ENCODE assay signal across 35 cellular contexts in the genomic region with DNA sequence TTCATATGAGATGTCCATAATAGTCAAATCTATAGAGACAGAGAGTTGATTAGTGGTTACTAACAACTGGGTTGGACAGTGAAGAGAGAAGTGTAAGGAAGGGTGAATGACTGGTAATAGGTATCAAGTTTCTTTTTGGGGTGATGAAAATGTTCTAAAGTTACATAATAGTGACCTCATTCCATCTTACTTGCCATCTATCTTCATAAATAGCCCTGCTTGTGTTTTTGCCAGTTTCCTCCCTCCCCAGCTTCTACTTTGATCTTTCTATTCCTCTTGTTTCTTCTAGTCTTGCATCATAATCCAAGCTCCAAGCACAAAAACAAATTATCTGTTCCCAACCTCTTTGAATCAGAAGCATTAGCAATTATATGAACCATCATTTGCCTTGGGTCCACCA. TPM values are rescaled to one million over a fixed set of nuclear protein-coding genes. Genes with fewer than 3 reads are reported as not detected.
DNase-seq lines count a peak whose midpoint lies in the region; ATAC-seq, FAIRE-seq and TF ChIP-seq lines count a peak whose summit lies in the region.
"Had no signal": no experiment of that assay in that cellular context is flagged by ENCODE, and none has a peak within 500 bp of the region (broad histone marks: within the 10 kb centered on the region; RNA-seq: fewer than 3 reads in every experiment).

No MANE protein-coding gene starts in this region.

- no peaks in the 10 kb centered on the region for H3K9me3 Mint-ChIP-seq in MCF 10A (ENCODE audit: unreplicated experiment)
- H3K9me3 Mint-ChIP-seq: activated naive CD4-positive, alpha-beta T cell treated with anti-CD3 and anti-CD28 coated beads, Interleukin-2, amount 10 ng/mL, durations not matched to agents 7 days and 5 days; activated T-helper 17 cell treated with anti-CD3 and anti-CD28 coated beads, Interleukin-2, amount 50 U/mL, for 72 hours; CD4-positive, alpha-beta memory T cell; GM23338; nephron progenitor cell; T-helper 2 cell treated with Interferon-gamma antibody and Interleukin-4, amounts not matched to agents 5 μg/mL and 100 μg/mL, for 36 hours had no signal

- POLR2A ChIA-PET in MCF 10A (lab: Yijun Ruan, JAX) = interaction anchor here (1.1 kb wide), 1 partner anchor 41 kb away, joined by 4 read pairs; the partner anchor contains the start of gene TET2

- no peaks in the 10 kb centered on the region for H3K79me2 ChIP-seq in mammary epithelial cell (ENCODE audit: insufficient read depth, low read length)
- H3K79me2 ChIP-seq: hepatocyte had no signal

- no peak overlapping the region for H3K4me3 Mint-ChIP-seq in MCF 10A (ENCODE audit: unreplicated experiment)
- H3K4me3 Mint-ChIP-seq: activated CD4-positive, alpha-beta T cell treated with anti-CD3 and anti-CD28 coated beads for 36 hours; activated CD8-positive, alpha-beta T cell treated with anti-CD3 and anti-CD28 coated beads, Interleukin-2, amount 10 ng/mL, durations not matched to agents 7 days and 5 days; activated naive CD4-positive, alpha-beta T cell treated with anti-CD3 and anti-CD28 coated beads, Interleukin-2, amount 10 ng/mL, durations not matched to agents 7 days and 5 days; activated T-helper 17 cell treated with anti-CD3 and anti-CD28 coated beads, Interleukin-2, amount 50 U/mL, for 72 hours; CD4-positive, alpha-beta memory T cell; GM23338; IgD-negative memory B cell; nephron progenitor cell; T-helper 2 cell treated with Interferon-gamma antibody and Interleukin-4, amounts not matched to agents 5 μg/mL and 100 μg/mL, for 36 hours had no signal

- H3K36me3 Mint-ChIP-seq in MCF 10A (ENCODE audit: insufficient read depth, unreplicated experiment) = no peaks in the 10 kb centered on the region
- H3K36me3 Mint-ChIP-seq: activated naive CD4-positive, alpha-beta T cell treated with anti-CD3 and anti-CD28 coated beads, Interleukin-2, amount 10 ng/mL, durations not matched to agents 7 days and 5 days; CD4-positive, alpha-beta memory T cell; IgD-negative memory B cell had no signal

- DNase-seq in MCF 10A (ENCODE audit: unreplicated experiment) (peak; percentile 17), mammary epithelial cell (no peak), bronchial epithelial cell (ENCODE audit: low read depth) (peak; percentile 25), iris pigment epithelial cell (ENCODE audit: low read depth) (peak; percentile 39), aorta (no peak), sigmoid colon (no peak), putamen (ENCODE audit: low spot score) (no peak), thyroid gland (no peak)
- DNase-seq: activated CD4-positive, alpha-beta T cell treated with anti-CD3 and anti-CD28 coated beads for 36 hours; activated CD8-positive, alpha-beta T cell treated with anti-CD3 and anti-CD28 coated beads, Interleukin-2, amount 10 ng/mL, durations not matched to agents 7 days and 5 days; activated naive CD4-positive, alpha-beta T cell treated with anti-CD3 and anti-CD28 coated beads, Interleukin-2, amount 10 ng/mL, durations not matched to agents 7 days and 5 days; amygdala; CD4-positive, alpha-beta memory T cell; cortex of kidney; erythroblast; mucosa of descending colon; NCI-H1417; NCI-H2029 treated with DMSO at 0.1 percent for 48 hours; NCI-H69; nephron progenitor cell; pancreas; retina; SHP77; stimulated activated CD4-positive, alpha-beta T cell treated with anti-CD3 and anti-CD28 coated beads, Interleukin-1b, Interleukin-23, amount 100 ng/mL, for 48 hours; stimulated activated naive CD4-positive, alpha-beta T cell treated with Interleukin-2 at 50 U/mL for 16 hours had no signal

- intact Hi-C loops in MCF 10A (cut with micrococcal nuclease) (loop anchor here (5.0 kb wide), 1 partner anchor 49 kb away; no protein-coding TSS in a partner anchor), mammary epithelial cell (cut with micrococcal nuclease) (no loop called here), aorta (cut with DNase I) (no loop called here), sigmoid colon (cut with DNase I) (no loop called here), thyroid gland (cut with DNase I) (no loop called here)

- in situ Hi-C loops in mammary epithelial cell (cut with MboI; ENCODE audit: low sequenced_read_pairs in 2 of 2) = no loop called here

- no peaks in the 10 kb centered on the region for H3K4me1 Mint-ChIP-seq in MCF 10A (ENCODE audit: insufficient read depth, unreplicated experiment)
- H3K4me1 Mint-ChIP-seq: activated CD4-positive, alpha-beta T cell treated with anti-CD3 and anti-CD28 coated beads for 36 hours; activated naive CD4-positive, alpha-beta T cell treated with anti-CD3 and anti-CD28 coated beads, Interleukin-2, amount 10 ng/mL, durations not matched to agents 7 days and 5 days; activated T-helper 17 cell treated with anti-CD3 and anti-CD28 coated beads, Interleukin-2, amount 50 U/mL, for 72 hours; CD4-positive, alpha-beta memory T cell; GM23338; IgD-negative memory B cell; nephron progenitor cell had no signal

- no peak overlapping the region for H2AFZ ChIP-seq in mammary epithelial cell (ENCODE audit: low read depth, low read length)
- H2AFZ ChIP-seq: GM23338, hepatocyte had no signal

- TF ChIP-seq EP300 in sigmoid colon (IDR thresholded peaks at IDR 0.05) = no peak

- dilution Hi-C loops in mammary epithelial cell (cut with HindIII; ENCODE audit: low sequenced_read_pairs) = no loop called here

- H3K27ac ChIP-seq in mammary epithelial cell (ENCODE audit: insufficient read depth, low read depth, low read length) (no peak overlapping the region), aorta (ENCODE audit: low read depth in 1 of 2, low read length in 2 of 2) (no peak overlapping the region), sigmoid colon (peak overlapping the region in 1 of 4 donors; percentile 17), thyroid gland (no peak overlapping the region)
- H3K27ac ChIP-seq: hepatocyte, pancreas, VCaP had no signal

- BruUV-seq in MCF 10A (replicated peaks; lab: Mats Ljungman, UMichigan) (no TSS peak), mammary epithelial cell (replicated peaks; lab: Mats Ljungman, UMichigan) (no TSS peak)

- no peaks in the 10 kb centered on the region for H3K36me3 ChIP-seq in mammary epithelial cell (ENCODE audit: insufficient read depth, low read length)
- H3K36me3 ChIP-seq in bronchial epithelial cell (ENCODE audit: control insufficient read depth, insufficient read depth, low read length) = no peaks in the 10 kb centered on the region
- H3K36me3 ChIP-seq in aorta (ENCODE audit: control insufficient read depth in 1 of 2, insufficient read depth in 2 of 2, low read length in 1 of 2) = no peaks in the 10 kb centered on the region
- no peaks in the 10 kb centered on the region for H3K36me3 ChIP-seq in sigmoid colon
- no peaks in the 10 kb centered on the region for H3K36me3 ChIP-seq in thyroid gland
- H3K36me3 ChIP-seq: pancreas had no signal

- TF ChIP-seq POLR2A in sigmoid colon (IDR thresholded peaks at IDR 0.05) (no peak), thyroid gland (IDR thresholded peaks at IDR 0.05) (no peak)

- peak; percentile 82 for ATAC-seq in aorta (ENCODE audit: low FRiP score)
- ATAC-seq: activated CD4-positive, alpha-beta T cell treated with anti-CD3 and anti-CD28 coated beads for 36 hours; activated CD8-positive, alpha-beta T cell treated with anti-CD3 and anti-CD28 coated beads, Interleukin-2, amount 10 ng/mL, durations not matched to agents 7 days and 5 days; activated T-helper 17 cell treated with anti-CD3 and anti-CD28 coated beads, Interleukin-2, amount 50 U/mL, for 72 hours; GM23338; Panc1 had no signal

- H3K27me3 ChIP-seq in mammary epithelial cell (ENCODE audit: insufficient read depth, low read length) = no peaks in the 10 kb centered on the region
- no peaks in the 10 kb centered on the region for H3K27me3 ChIP-seq in bronchial epithelial cell (ENCODE audit: control insufficient read depth, insufficient read depth, low read length)
- H3K27me3 ChIP-seq in aorta (ENCODE audit: control insufficient read depth in 1 of 2, insufficient read depth in 2 of 2, low read length in 1 of 2) = no peaks in the 10 kb centered on the region
- no peaks in the 10 kb centered on the region for H3K27me3 ChIP-seq in sigmoid colon
- H3K27me3 ChIP-seq in thyroid gland = no peaks in the 10 kb centered on the region
- H3K27me3 ChIP-seq: hepatocyte, pancreas had no signal

- TF ChIP-seq CTCF in MCF 10A (IDR thresholded peaks at IDR 0.05; ENCODE audit: unreplicated experiment) = no peak
- no peak for TF ChIP-seq CTCF in mammary epithelial cell (conservative IDR thresholded peaks at IDR 0.05 in 1 of 2, IDR thresholded peaks at IDR 0.05 in 1 of 2; ENCODE audit: extremely low read depth in 1 of 2, insufficient read depth in 1 of 2, low read depth in 1 of 2, low read length in 2 of 2)
- no peak for TF ChIP-seq CTCF in bronchial epithelial cell (IDR thresholded peaks at IDR 0.05; ENCODE audit: insufficient read depth, low read length, severe bottlenecking)
- no peak for TF ChIP-seq CTCF in sigmoid colon (IDR thresholded peaks at IDR 0.05)
- TF ChIP-seq CTCF in thyroid gland (IDR thresholded peaks at IDR 0.05) = no peak

- FAIRE-seq in bronchial epithelial cell (lab: Jason Lieb, UNC) = no peak
- FAIRE-seq: A204.1, D721Med, pancreas had no signal

- H3K4me1 ChIP-seq in mammary epithelial cell (ENCODE audit: insufficient read depth, low read length) (no peaks in the 10 kb centered on the region), aorta (ENCODE audit: control insufficient read depth in 1 of 2, insufficient read depth in 2 of 2, low read length in 2 of 2) (peaks cover 0 to 4% of the 10 kb centered on the region in 2 donors), sigmoid colon (no peaks in the 10 kb centered on the region), thyroid gland (no peaks in the 10 kb centered on the region)
- H3K4me1 ChIP-seq: pancreas had no signal

- CTCF ChIA-PET in MCF 10A (lab: Yijun Ruan, JAX) = interaction anchor here (0.6 to 1.5 kb wide), 3 partner anchors 9 to 31 kb away, joined by 3 read pairs; no protein-coding TSS in a partner anchor
- CTCF ChIA-PET in mammary epithelial cell (lab: Charles Lee; ENCODE audit: low non-redundant PET) = no interaction called here

- no peaks in the 10 kb centered on the region for H4K20me1 ChIP-seq in mammary epithelial cell (ENCODE audit: insufficient read depth, low read length)

- H3K4me2 ChIP-seq in mammary epithelial cell (ENCODE audit: insufficient read depth, low read depth, low read length) = no peak overlapping the region
- H3K4me2 ChIP-seq: GM23338, hepatocyte had no signal

- H3K9me3 ChIP-seq in mammary epithelial cell (replicated peaks; ENCODE audit: insufficient read depth, low read length) (no peaks in the 10 kb centered on the region), aorta (ENCODE audit: control insufficient read depth, low read length) (no peaks in the 10 kb centered on the region), sigmoid colon (no peaks in the 10 kb centered on the region), thyroid gland (no peaks in the 10 kb centered on the region)
- H3K9me3 ChIP-seq: mucosa of descending colon, pancreas had no signal

- no peak overlapping the region for H3K4me3 ChIP-seq in mammary epithelial cell (replicated peaks in 1 of 3; ENCODE audit: insufficient read depth in 1 of 3, low read depth in 2 of 3, low read length in 3 of 3)
- H3K4me3 ChIP-seq in bronchial epithelial cell (ENCODE audit: low read depth, low read length) = no peak overlapping the region
- no peak overlapping the region for H3K4me3 ChIP-seq in aorta (ENCODE audit: low read length in 2 of 2)
- H3K4me3 ChIP-seq in sigmoid colon = no peak overlapping the region
- no peak overlapping the region for H3K4me3 ChIP-seq in thyroid gland (replicated peaks in 1 of 3)
- H3K4me3 ChIP-seq: GM23338, hepatocyte, lung, mucosa of descending colon, pancreas had no signal

- H3K9ac ChIP-seq in mammary epithelial cell (ENCODE audit: insufficient read depth, low read length) = no peak overlapping the region

- H3K27me3 Mint-ChIP-seq in MCF 10A (ENCODE audit: insufficient read depth, unreplicated experiment) = no peaks in the 10 kb centered on the region
- H3K27me3 Mint-ChIP-seq: activated T-helper 17 cell treated with anti-CD3 and anti-CD28 coated beads, Interleukin-2, amount 50 U/mL, for 72 hours had no signal

- no peak overlapping the region for H3K27ac Mint-ChIP-seq in MCF 10A (ENCODE audit: low read depth, unreplicated experiment)
- H3K27ac Mint-ChIP-seq: activated CD4-positive, alpha-beta T cell treated with anti-CD3 and anti-CD28 coated beads for 36 hours; activated CD8-positive, alpha-beta T cell treated with anti-CD3 and anti-CD28 coated beads, Interleukin-2, amount 10 ng/mL, durations not matched to agents 7 days and 5 days; activated naive CD4-positive, alpha-beta T cell treated with anti-CD3 and anti-CD28 coated beads, Interleukin-2, amount 10 ng/mL, durations not matched to agents 7 days and 5 days; activated T-helper 17 cell treated with anti-CD3 and anti-CD28 coated beads, Interleukin-2, amount 50 U/mL, for 72 hours; CD4-positive, alpha-beta memory T cell; GM23338; IgD-negative memory B cell; nephron progenitor cell; T-helper 2 cell treated with Interferon-gamma antibody and Interleukin-4, amounts not matched to agents 5 μg/mL and 100 μg/mL, for 36 hours had no signal

RNA-seq across cellular contexts. Expression of gene TET2, which starts 40.3 kb away (rescaled TPM):
- total RNA-seq in MCF 10A (2022) (20.5 and 20.9 TPM in 2 replicates), mammary epithelial cell (10 to 100 TPM; 16.4 to 18.0 TPM), bronchial epithelial cell (10.3 and 13.1 TPM in 2 replicates), aorta (10 to 100 TPM; 40.3 to 40.9 TPM), sigmoid colon (10 to 100 TPM; 24.6 to 30.9 (median 24.8) TPM), thyroid gland (10 to 100 TPM; 27.4 to 40.5 (median 32.4) TPM)
- polyA plus RNA-seq in mammary epithelial cell (5.7 TPM), aorta (1 to 10 TPM; 2.0 to 3.2 TPM), sigmoid colon (1 to 10 TPM; 2.4 to 5.2 (median 3.2) TPM)
- polyA minus RNA-seq in mammary epithelial cell = 8.3 TPM

Comparison
In these comparisons a context has a peak if more than half of its experiments do, and no peak if none do; other contexts are left out.
1. DNase-seq: peak in MCF 10A (single experiment), bronchial epithelial cell (single experiment) and iris pigment epithelial cell (single experiment); none in mammary epithelial cell (single experiment), aorta (0 of 2), sigmoid colon (single experiment), putamen (single experiment) and thyroid gland (0 of 2).